Comparison of ENCODE assay signal across 18 cellular contexts in the genomic region with DNA sequence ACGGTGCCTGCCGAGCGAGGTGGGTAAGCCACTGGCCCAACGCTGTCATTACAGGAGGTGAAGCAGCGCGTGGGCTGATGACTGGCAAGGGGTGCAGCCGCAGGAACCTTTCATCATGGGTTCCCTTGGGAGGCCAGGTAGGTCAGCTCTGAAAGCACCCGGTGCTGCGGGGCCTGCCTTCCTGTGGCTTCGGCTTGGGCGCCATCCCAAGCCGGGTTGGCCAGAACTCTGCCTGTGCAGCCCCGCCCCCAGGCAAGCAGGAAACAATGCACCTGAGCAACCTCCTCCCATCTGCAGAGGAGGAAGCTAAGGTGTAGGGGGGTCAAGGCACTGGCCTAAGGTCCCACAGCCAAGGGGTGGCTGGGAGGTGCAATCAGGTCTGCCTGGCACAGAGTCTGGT. TPM values are rescaled to one million over a fixed set of nuclear protein-coding genes. Genes with fewer than 3 reads are reported as not detected.
"Had no signal": no experiment of that assay in that cellular context is flagged by ENCODE, and none has a peak within 500 bp of the region (broad histone marks: within the 10 kb centered on the region; RNA-seq: fewer than 3 reads in every experiment).

No MANE protein-coding gene starts in this region.

- H3K27ac ChIP-seq: esophagus muscularis mucosa, heart right ventricle, lower lobe of right lung, psoas muscle, WERI-Rb-1 had no signal

- DNase-seq: activated CD4-positive, alpha-beta T cell treated with anti-CD3 and anti-CD28 coated beads, Interleukin-2, amount 50 U/mL, for 48 hours; activated gamma-delta T cell treated with Interleukin-2 at 50 U/mL for 16 hours; cerebellar nuclear complex; cortex of kidney; heart right ventricle; left cardiac atrium; lower lobe of right lung; psoas muscle; right cardiac atrium; stimulated activated CD4-positive, alpha-beta T cell treated with anti-CD3 and anti-CD28 coated beads, Interleukin-15, amount 100 ng/mL, for 24 hours; stimulated activated CD4-positive, alpha-beta T cell treated with anti-CD3 and anti-CD28 coated beads, Interleukin-4, amount 100 ng/mL, for 1 hour; T-helper 17 cell; WERI-Rb-1 had no signal

- H3K9me3 ChIP-seq: esophagus muscularis mucosa, heart right ventricle, lower lobe of right lung, psoas muscle had no signal

- H3K4me3 Mint-ChIP-seq: activated naive CD8-positive, alpha-beta T cell; neural crest cell; stimulated activated effector memory CD8-positive, alpha-beta T cell treated with anti-CD3 and anti-CD28 coated beads, Interleukin-12 subunit alpha, Interleukin-12 subunit beta, amount 100 ng/mL, for 72 hours; T-helper 17 cell had no signal

- H3K36me3 Mint-ChIP-seq: activated naive CD8-positive, alpha-beta T cell; stimulated activated effector memory CD8-positive, alpha-beta T cell treated with anti-CD3 and anti-CD28 coated beads, Interleukin-12 subunit alpha, Interleukin-12 subunit beta, amount 100 ng/mL, for 72 hours had no signal

- H3K4me1 ChIP-seq: psoas muscle had no signal

- H3K27ac Mint-ChIP-seq: activated naive CD8-positive, alpha-beta T cell; stimulated activated effector memory CD8-positive, alpha-beta T cell treated with anti-CD3 and anti-CD28 coated beads, Interleukin-12 subunit alpha, Interleukin-12 subunit beta, amount 100 ng/mL, for 72 hours; T-helper 17 cell had no signal

- ATAC-seq: heart right ventricle; left cardiac atrium; lower lobe of right lung; psoas muscle; right cardiac atrium; stimulated activated effector memory CD8-positive, alpha-beta T cell treated with anti-CD3 and anti-CD28 coated beads, Interleukin-12 subunit alpha, Interleukin-12 subunit beta, amount 100 ng/mL, for 72 hours; T-helper 17 cell had no signal

- H3K4me3 ChIP-seq: esophagus muscularis mucosa, heart right ventricle, lower lobe of right lung, psoas muscle had no signal

- H3K36me3 ChIP-seq: esophagus muscularis mucosa, heart right ventricle, lower lobe of right lung, WERI-Rb-1 had no signal

- H3K9me3 Mint-ChIP-seq: neural crest cell; stimulated activated effector memory CD8-positive, alpha-beta T cell treated with anti-CD3 and anti-CD28 coated beads, Interleukin-12 subunit alpha, Interleukin-12 subunit beta, amount 100 ng/mL, for 72 hours had no signal

RNA-seq across cellular contexts. Expression of gene CYP46A1, which starts 59.1 kb away (rescaled TPM):
- total RNA-seq: bronchial epithelial cell had no signal
